Comparison of ENCODE assay signal across 21 cellular contexts in the genomic region with DNA sequence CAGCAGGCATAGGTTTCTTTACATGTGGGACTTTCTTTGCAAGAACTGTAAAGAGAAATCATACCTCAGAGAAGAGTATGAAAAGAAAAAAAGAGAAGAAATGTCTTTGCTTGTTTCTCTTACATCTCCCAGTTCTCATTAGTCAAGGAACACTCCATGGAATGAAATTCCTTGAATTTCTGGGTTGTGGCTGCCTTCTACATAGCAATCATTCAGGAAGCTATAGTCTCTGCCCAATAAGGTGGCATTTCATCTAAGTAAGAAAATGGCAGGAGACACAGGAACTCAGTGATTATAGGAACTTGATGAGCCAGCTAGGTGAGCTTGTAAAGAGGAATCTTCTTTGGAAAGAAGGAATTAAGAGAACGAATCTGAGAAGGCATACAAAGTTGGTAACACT.
"Had no signal": no experiment of that assay in that cellular context is flagged by ENCODE, and none has a peak within 500 bp of the region (broad histone marks: within the 10 kb centered on the region; RNA-seq: fewer than 3 reads in every experiment).

No MANE protein-coding gene starts in this region.

- H3K4me3 ChIP-seq: SK-N-MC had no signal

- H3K27ac ChIP-seq: SK-N-MC, VCaP had no signal

- H3K27me3 Mint-ChIP-seq: activated CD4-positive, alpha-beta T cell treated with anti-CD3 and anti-CD28 coated beads for 36 hours; activated CD8-positive, alpha-beta T cell treated with anti-CD3 and anti-CD28 coated beads for 36 hours; activated naive CD4-positive, alpha-beta T cell treated with anti-CD3 and anti-CD28 coated beads, Interleukin-2, amount 50 U/mL, for 24 hours; brain; IgD-negative memory B cell had no signal

- H3K4me1 Mint-ChIP-seq: activated CD4-positive, alpha-beta T cell treated with anti-CD3 and anti-CD28 coated beads for 36 hours; activated naive CD4-positive, alpha-beta T cell treated with anti-CD3 and anti-CD28 coated beads, Interleukin-2, amount 50 U/mL, for 24 hours; brain; IgD-negative memory B cell had no signal

- DNase-seq: activated CD4-positive, alpha-beta T cell treated with anti-CD3 and anti-CD28 coated beads for 36 hours; activated CD8-positive, alpha-beta memory T cell treated with anti-CD3 and anti-CD28 coated beads, Interleukin-2, amount 50 U/mL, for 4 hours; activated CD8-positive, alpha-beta T cell treated with anti-CD3 and anti-CD28 coated beads for 36 hours; activated effector memory CD4-positive, alpha-beta T cell treated with Interleukin-2 at 50 U/mL for 16 hours; activated naive CD4-positive, alpha-beta T cell; aorta; KG1; NCI-H1092; NCI-H1417; NCI-H1930; NCI-H2171; NCI-H2227 treated with DMSO at 0.1 percent for 48 hours; NCI-H510A; NCI-H526 treated with DMSO at 0.1 percent for 48 hours; NCI-H82; T-helper 1 cell had no signal

- H3K36me3 Mint-ChIP-seq: activated naive CD4-positive, alpha-beta T cell treated with anti-CD3 and anti-CD28 coated beads, Interleukin-2, amount 50 U/mL, for 24 hours; brain; IgD-negative memory B cell had no signal

- H3K27ac Mint-ChIP-seq: activated CD4-positive, alpha-beta T cell treated with anti-CD3 and anti-CD28 coated beads for 36 hours; activated CD8-positive, alpha-beta T cell treated with anti-CD3 and anti-CD28 coated beads for 36 hours; activated naive CD4-positive, alpha-beta T cell treated with anti-CD3 and anti-CD28 coated beads, Interleukin-2, amount 50 U/mL, for 24 hours; brain; IgD-negative memory B cell had no signal

- H3K9me3 Mint-ChIP-seq: activated naive CD4-positive, alpha-beta T cell treated with anti-CD3 and anti-CD28 coated beads, Interleukin-2, amount 50 U/mL, for 24 hours; brain; IgD-negative memory B cell had no signal

- ATAC-seq: activated CD4-positive, alpha-beta T cell treated with anti-CD3 and anti-CD28 coated beads for 36 hours; activated CD8-positive, alpha-beta T cell treated with anti-CD3 and anti-CD28 coated beads for 36 hours had no signal

- H3K4me3 Mint-ChIP-seq: activated CD4-positive, alpha-beta T cell treated with anti-CD3 and anti-CD28 coated beads for 36 hours; activated CD8-positive, alpha-beta T cell treated with anti-CD3 and anti-CD28 coated beads for 36 hours; activated naive CD4-positive, alpha-beta T cell treated with anti-CD3 and anti-CD28 coated beads, Interleukin-2, amount 50 U/mL, for 24 hours; brain; IgD-negative memory B cell had no signal
